1 cellular context compared by ENCODE assay signal in genomic region chr5:143374496-143375217, GRCh38.
TF ChIP-seq lines count a peak whose summit lies in the region.

No MANE protein-coding gene starts in this region.

TF ChIP-seq in IMR-90, 13 proteins besides CTCF, POLR2A, EP300 and RAD21 (continued from another document):
- TF ChIP-seq MXI1 (IDR thresholded peaks at IDR 0.05; ENCODE audit: borderline replicate concordance, low read depth, low read length) (no peak), CEBPB (IDR thresholded peaks at IDR 0.05; ENCODE audit: low read depth, low read length) (no peak), MAZ (IDR thresholded peaks at IDR 0.05; ENCODE audit: borderline replicate concordance, low read depth, low read length) (no peak), RFX5 (IDR thresholded peaks at IDR 0.05; ENCODE audit: low read depth, low read length) (no peak), USF2 (IDR thresholded peaks at IDR 0.05; ENCODE audit: low read depth, low read length) (no peak), RCOR1 (IDR thresholded peaks at IDR 0.05; ENCODE audit: insufficient replicate concordance, low read length) (no peak), BHLHE40 (IDR thresholded peaks at IDR 0.05; ENCODE audit: low read depth, low read length) (no peak), SMC3 (IDR thresholded peaks at IDR 0.05; ENCODE audit: low read depth, low read length) (no peak), FOS (IDR thresholded peaks at IDR 0.05; ENCODE audit: low read depth, low read length) (no peak)
- TF ChIP-seq, protein P1, sequence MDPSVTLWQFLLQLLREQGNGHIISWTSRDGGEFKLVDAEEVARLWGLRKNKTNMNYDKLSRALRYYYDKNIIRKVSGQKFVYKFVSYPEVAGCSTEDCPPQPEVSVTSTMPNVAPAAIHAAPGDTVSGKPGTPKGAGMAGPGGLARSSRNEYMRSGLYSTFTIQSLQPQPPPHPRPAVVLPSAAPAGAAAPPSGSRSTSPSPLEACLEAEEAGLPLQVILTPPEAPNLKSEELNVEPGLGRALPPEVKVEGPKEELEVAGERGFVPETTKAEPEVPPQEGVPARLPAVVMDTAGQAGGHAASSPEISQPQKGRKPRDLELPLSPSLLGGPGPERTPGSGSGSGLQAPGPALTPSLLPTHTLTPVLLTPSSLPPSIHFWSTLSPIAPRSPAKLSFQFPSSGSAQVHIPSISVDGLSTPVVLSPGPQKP (IDR thresholded peaks at IDR 0.05; ENCODE audit: borderline replicate concordance, low read depth, low read length): no peak
